Comparison of ENCODE assay signal across 8 cellular contexts in genomic region chr12:92143280-92143679, GRCh38. TPM values are rescaled to one million over a fixed set of nuclear protein-coding genes. Genes with fewer than 3 reads are reported as not detected.
A peak's percentile ranks its signal among the peaks of the same experiment; 100 is the strongest.
DNase-seq lines count a peak whose midpoint lies in the region; ATAC-seq and TF ChIP-seq lines count a peak whose summit lies in the region.

No MANE protein-coding gene starts in this region.

- peak overlapping the region; percentile 99 for H3K4me3 Mint-ChIP-seq in activated CD4-positive, alpha-beta T cell treated with anti-CD3 and anti-CD28 coated beads for 36 hours
- H3K4me3 Mint-ChIP-seq in activated naive CD8-positive, alpha-beta T cell, result peak overlapping the region; percentile 93

- H3K36me3 Mint-ChIP-seq in activated CD4-positive, alpha-beta T cell treated with anti-CD3 and anti-CD28 coated beads for 36 hours (ENCODE audit: low read depth), result peaks cover 80% of the 10 kb centered on the region
- peaks cover 24% of the 10 kb centered on the region for H3K36me3 Mint-ChIP-seq in activated naive CD8-positive, alpha-beta T cell

- ATAC-seq in activated CD4-positive, alpha-beta T cell treated with anti-CD3 and anti-CD28 coated beads for 36 hours, result no peak

- TF ChIP-seq CTCF in kidney epithelial cell (IDR thresholded peaks at IDR 0.05; ENCODE audit: insufficient read depth, low read length, poor library complexity, severe bottlenecking), result no peak

- H3K36me3 ChIP-seq in kidney epithelial cell (ENCODE audit: control insufficient read depth, insufficient read depth, low read length), result no peaks in the 10 kb centered on the region

- CTCF ChIA-PET in activated CD4-positive, alpha-beta T cell treated with anti-CD3 and anti-CD28 coated beads for 36 hours (lab: Charles Lee), result interaction anchor here (0.8 to 1.9 kb wide), 9 partner anchors 9 to 762 kb away, joined by 3 to 10 read pairs (median 4); no protein-coding TSS in a partner anchor

- H3K4me3 ChIP-seq in kidney epithelial cell (ENCODE audit: low read depth, low read length), result peak overlapping the region; percentile 99

- intact Hi-C loops in activated CD4-positive, alpha-beta T cell treated with anti-CD3 and anti-CD28 coated beads for 36 hours (cut with DNase I, micrococcal nuclease), result loop anchor here (5.0 kb wide), 3 partner anchors 111 to 331 kb away; no protein-coding TSS in a partner anchor

- H3K27me3 ChIP-seq in kidney epithelial cell (ENCODE audit: control insufficient read depth, insufficient read depth, low read length), result no peaks in the 10 kb centered on the region

- H3K27me3 Mint-ChIP-seq in activated CD4-positive, alpha-beta T cell treated with anti-CD3 and anti-CD28 coated beads for 36 hours, result no peaks in the 10 kb centered on the region
- H3K27me3 Mint-ChIP-seq in activated naive CD8-positive, alpha-beta T cell, result no peaks in the 10 kb centered on the region

- peak overlapping the region; percentile 94 for H3K27ac Mint-ChIP-seq in activated CD4-positive, alpha-beta T cell treated with anti-CD3 and anti-CD28 coated beads for 36 hours
- peak overlapping the region; percentile 96 for H3K27ac Mint-ChIP-seq in activated naive CD8-positive, alpha-beta T cell

- H3K4me1 Mint-ChIP-seq in activated CD4-positive, alpha-beta T cell treated with anti-CD3 and anti-CD28 coated beads for 36 hours, result peaks cover 18% of the 10 kb centered on the region
- H3K4me1 Mint-ChIP-seq in activated naive CD8-positive, alpha-beta T cell (ENCODE audit: low read depth), result peaks cover 38% of the 10 kb centered on the region

- DNase-seq in activated CD4-positive, alpha-beta T cell treated with anti-CD3 and anti-CD28 coated beads for 36 hours, result no peak
- no peak for DNase-seq in activated CD4-positive, alpha-beta T cell treated with anti-CD3 and anti-CD28 coated beads for 4 hours
- no peak for DNase-seq in kidney epithelial cell (ENCODE audit: low read depth)
- peak; percentile 45 for DNase-seq in superior temporal gyrus (ENCODE audit: extremely low spot score)
- no peak for DNase-seq in GOT3 (lab: John Stamatoyannopoulos, UW)
- DNase-seq in anterior cingulate cortex (lab: John Stamatoyannopoulos, UW), result no peak
- no peak for DNase-seq in SKM-1 (lab: John Stamatoyannopoulos, UW; ENCODE audit: unreplicated experiment)

- no peaks in the 10 kb centered on the region for H3K9me3 Mint-ChIP-seq in activated CD4-positive, alpha-beta T cell treated with anti-CD3 and anti-CD28 coated beads for 36 hours (ENCODE audit: low read depth)
- no peaks in the 10 kb centered on the region for H3K9me3 Mint-ChIP-seq in activated naive CD8-positive, alpha-beta T cell (ENCODE audit: low read depth)

- POLR2A ChIA-PET in activated CD4-positive, alpha-beta T cell treated with anti-CD3 and anti-CD28 coated beads for 36 hours (lab: Charles Lee), result interaction anchor here (0.6 to 3.7 kb wide), 9 partner anchors 8 to 618 kb away, joined by 3 to 59 read pairs (median 5); no protein-coding TSS in a partner anchor

RNA-seq across cellular contexts. Expression of gene BTG1, which starts 2.4 kb away (rescaled TPM):
- 100 to 1,000 TPM in 1 of 2 experiments, 10 to 100 TPM in 1; 76.6 to 131 TPM for total RNA-seq in activated CD4-positive, alpha-beta T cell treated with anti-CD3 and anti-CD28 coated beads for 36 hours
- total RNA-seq in kidney epithelial cell, result 51.3 and 52.4 TPM in 2 replicates
